ENCODE assay signal across 13 cellular contexts in genomic region chr7:89104748-89105685, GRCh38.
"Had no signal": no experiment of that assay in that cellular context is flagged by ENCODE, and none has a peak within 500 bp of the region (broad histone marks: within the 10 kb centered on the region; RNA-seq: fewer than 3 reads in every experiment).

No MANE protein-coding gene starts in this region.

- H3K4me1 ChIP-seq: adrenal gland had no signal

- H3K4me3 ChIP-seq: adrenal gland, mucosa of descending colon, sigmoid colon had no signal

- H3K9me3 ChIP-seq: adrenal gland, mucosa of descending colon, sigmoid colon had no signal

- H3K36me3 ChIP-seq: adrenal gland, brain microvascular endothelial cell, sigmoid colon had no signal

- DNase-seq: activated CD4-positive, alpha-beta T cell treated with anti-CD3 and anti-CD28 coated beads, Interleukin-2, amount 50 U/mL, for 1 hour; activated naive CD4-positive, alpha-beta T cell treated with anti-CD3 and anti-CD28 coated beads for 36 hours; activated T-cell treated with anti-CD3 and anti-CD28 coated beads for 4 hours; adrenal gland; brain microvascular endothelial cell; mammary epithelial cell; mucosa of descending colon; sigmoid colon; stimulated activated CD4-positive, alpha-beta T cell treated with anti-CD3 and anti-CD28 coated beads, Interleukin-2, amount 100 ng/mL, for 48 hours; stimulated activated naive CD4-positive, alpha-beta T cell treated with Interleukin-2 at 50 U/mL for 16 hours had no signal

- H3K27me3 ChIP-seq: adrenal gland, brain microvascular endothelial cell, sigmoid colon had no signal

- H3K27ac ChIP-seq: adrenal gland, brain microvascular endothelial cell, sigmoid colon had no signal

- ATAC-seq: activated T-helper 17 cell treated with anti-CD3 and anti-CD28 coated beads, Interleukin-2, amount 50 U/mL, for 72 hours; esophagus mucosa; left lobe of liver; mucosa of descending colon had no signal
